ENCODE assay signal across 1 cellular context in genomic region chr12:46938071-46938678, GRCh38.
TF ChIP-seq lines count a peak whose summit lies in the region.

No MANE protein-coding gene starts in this region.

TF ChIP-seq in HepG2, 621 proteins besides CTCF, POLR2A, EP300 and RAD21 (continues in another document):
- TF ChIP-seq USF2 (IDR thresholded peaks at IDR 0.05; ENCODE audit: low read depth, low read length) (no peak), USF2 (CRISPR knock-in tag; IDR thresholded peaks at IDR 0.05; ENCODE audit: borderline replicate concordance) (no peak), HOXA7 (CRISPR knock-in tag; IDR thresholded peaks at IDR 0.05) (no peak), ZNF292 (CRISPR knock-in tag; IDR thresholded peaks at IDR 0.05; ENCODE audit: borderline replicate concordance, low read depth) (no peak), SOX5 (CRISPR knock-in tag; IDR thresholded peaks at IDR 0.05; ENCODE audit: borderline replicate concordance) (peak; percentile 62), ZFP90 (CRISPR knock-in tag; IDR thresholded peaks at IDR 0.05; ENCODE audit: borderline replicate concordance) (no peak), ELF3 (CRISPR knock-in tag; IDR thresholded peaks at IDR 0.05) (peak; percentile 77), ZGPAT (CRISPR knock-in tag; IDR thresholded peaks at IDR 0.05) (peak; percentile 28; the same call in 1 of the 2 replicates), NR2F1 (CRISPR knock-in tag; IDR thresholded peaks at IDR 0.05) (peak in 1 of 2 experiments; percentile 34; a peak in 1 of 4 replicates), ZNF251 (CRISPR knock-in tag; IDR thresholded peaks at IDR 0.05) (no peak), BCL6 (CRISPR knock-in tag; IDR thresholded peaks at IDR 0.05) (peak; percentile 50; the same call in 1 of the 2 replicates), HNF4G (IDR thresholded peaks at IDR 0.05; ENCODE audit: borderline replicate concordance, low read depth, low read length) (peak; percentile 78), HNF4G (CRISPR knock-in tag; IDR thresholded peaks at IDR 0.05; ENCODE audit: borderline replicate concordance, low read depth) (no peak), FOXA3 (CRISPR knock-in tag; IDR thresholded peaks at IDR 0.05) (peak; percentile 49; the same call in 1 of the 2 replicates), NCOA2 (CRISPR knock-in tag; IDR thresholded peaks at IDR 0.05) (0 out of 2 replicates have a peak, but pooled peaks have one; percentile 21), MED1 (CRISPR knock-in tag; IDR thresholded peaks at IDR 0.05) (peak; percentile 70), HNF4A (CRISPR knock-in tag; IDR thresholded peaks at IDR 0.05) (peak; percentile 93), ZNF383 (CRISPR knock-in tag; IDR thresholded peaks at IDR 0.05; ENCODE audit: borderline replicate concordance) (no peak), SOX6 (IDR thresholded peaks at IDR 0.05) (no peak), SOX6 (CRISPR knock-in tag; IDR thresholded peaks at IDR 0.05) (peak; percentile 58), ELF1 (CRISPR knock-in tag; IDR thresholded peaks at IDR 0.05) (peak; percentile 55), CEBPB (IDR thresholded peaks at IDR 0.05; ENCODE audit: borderline replicate concordance, low read depth, low read length) (no peak), THRA (CRISPR knock-in tag; IDR thresholded peaks at IDR 0.05; ENCODE audit: borderline replicate concordance) (peak; percentile 69; the same call in 1 of the 2 replicates), ZNF670 (CRISPR knock-in tag; IDR thresholded peaks at IDR 0.05; ENCODE audit: borderline replicate concordance) (peak; percentile 68; the same call in 1 of the 2 replicates), ZNF609 (CRISPR knock-in tag; IDR thresholded peaks at IDR 0.05; ENCODE audit: borderline replicate concordance) (no peak), ETV5 (CRISPR knock-in tag; IDR thresholded peaks at IDR 0.05; ENCODE audit: borderline replicate concordance) (peak; percentile 64; the same call in 1 of the 2 replicates), FOXO1 (CRISPR knock-in tag; IDR thresholded peaks at IDR 0.05) (0 out of 2 replicates have a peak, but pooled peaks have one; percentile 16), AHDC1 (CRISPR knock-in tag; IDR thresholded peaks at IDR 0.05; ENCODE audit: borderline replicate concordance) (peak; percentile 66; the same call in 1 of the 2 replicates), ATF2 (CRISPR knock-in tag; IDR thresholded peaks at IDR 0.05) (peak; percentile 26; the same call in 1 of the 2 replicates), ARID5B (CRISPR knock-in tag; IDR thresholded peaks at IDR 0.05) (peak; percentile 84), SALL1 (CRISPR knock-in tag; IDR thresholded peaks at IDR 0.05) (peak; percentile 21; the same call in 1 of the 2 replicates), ZNF264 (CRISPR knock-in tag; IDR thresholded peaks at IDR 0.05) (peak; percentile 51; the same call in 1 of the 2 replicates), ZNF331 (CRISPR knock-in tag; IDR thresholded peaks at IDR 0.05) (peak; percentile 72; the same call in 1 of the 2 replicates), FOXK1 (CRISPR knock-in tag; IDR thresholded peaks at IDR 0.05; ENCODE audit: borderline replicate concordance, low read depth) (peak; percentile 19; the same call in 1 of the 2 replicates)
